Comparison of ENCODE assay signal across 14 cellular contexts in genomic region chr1:7744882-7745281, GRCh38.
"Had no signal": no experiment of that assay in that cellular context is flagged by ENCODE, and none has a peak within 500 bp of the region (broad histone marks: within the 10 kb centered on the region; RNA-seq: fewer than 3 reads in every experiment).

No MANE protein-coding gene starts in this region.

- H3K36me3 ChIP-seq: right atrium auricular region, thyroid gland, uterus had no signal

- H3K4me2 ChIP-seq: hepatocyte had no signal

- H3K79me2 ChIP-seq: hepatocyte had no signal

- DNase-seq: cortex of kidney; effector memory CD8-positive, alpha-beta T cell; foreskin melanocyte; kidney glomerular epithelial cell; mucosa of descending colon; naive thymus-derived CD8-positive, alpha-beta T cell; posterior cingulate gyrus; small intestine; stimulated activated CD4-positive, alpha-beta T cell treated with anti-CD3 and anti-CD28 coated beads, Interleukin-2, amount 100 ng/mL, for 48 hours; stimulated activated naive CD4-positive, alpha-beta T cell treated with Interleukin-2 at 50 U/mL for 16 hours; thyroid gland; uterus had no signal

- H3K27ac ChIP-seq: hepatocyte, right atrium auricular region, thyroid gland, uterus had no signal

- H3K27me3 ChIP-seq: hepatocyte, right atrium auricular region, thyroid gland, uterus had no signal

- H3K9me3 ChIP-seq: mucosa of descending colon, right atrium auricular region, thyroid gland, uterus had no signal

- H2AFZ ChIP-seq: hepatocyte had no signal

- H3K4me3 ChIP-seq: hepatocyte, mucosa of descending colon, right atrium auricular region, thyroid gland, uterus had no signal

- ATAC-seq: effector memory CD8-positive, alpha-beta T cell; mucosa of descending colon; naive thymus-derived CD8-positive, alpha-beta T cell had no signal

- H3K4me1 ChIP-seq: right atrium auricular region, thyroid gland, uterus had no signal

- FAIRE-seq: small intestine had no signal
